1 cellular context compared by ENCODE assay signal in genomic region chr6:14983599-14984296, GRCh38.
TF ChIP-seq lines count a peak whose summit lies in the region.

No MANE protein-coding gene starts in this region.

TF ChIP-seq in H1, 55 proteins besides CTCF, POLR2A, EP300 and RAD21:
- TF ChIP-seq POLR2AphosphoS5 (IDR thresholded peaks at IDR 0.05; ENCODE audit: low read depth, low read length) (no peak), CEBPB (IDR thresholded peaks at IDR 0.05; ENCODE audit: low read depth, low read length) (0 out of 2 replicates have a peak, but pooled peaks have one; percentile 5)
